Comparison of ENCODE assay signal across 25 cellular contexts in genomic region chr20:23166563-23166962, GRCh38.
"Had no signal": no experiment of that assay in that cellular context is flagged by ENCODE, and none has a peak within 500 bp of the region (broad histone marks: within the 10 kb centered on the region; RNA-seq: fewer than 3 reads in every experiment).

No MANE protein-coding gene starts in this region.

- H3K36me3 Mint-ChIP-seq: activated naive CD4-positive, alpha-beta T cell treated with anti-CD3 and anti-CD28 coated beads, Interleukin-2, amount 10 ng/mL, durations not matched to agents 7 days and 5 days; activated naive CD8-positive, alpha-beta T cell treated with anti-CD3 and anti-CD28 coated beads for 36 hours; IgD-negative memory B cell had no signal

- H3K27ac ChIP-seq: cardiac muscle cell had no signal

- H3K36me3 ChIP-seq: brain microvascular endothelial cell, cardiac muscle cell had no signal

- ATAC-seq: activated CD4-positive, CD25-positive, alpha-beta regulatory T cell treated with anti-CD3 and anti-CD28 coated beads, Interleukin-2, amount 50 U/mL, for 24 hours; activated T-cell treated with anti-CD3 and anti-CD28 coated beads, Interleukin-2, amount 50 U/mL, for 72 hours; PC-3 had no signal

- H3K27ac Mint-ChIP-seq: activated naive CD4-positive, alpha-beta T cell treated with anti-CD3 and anti-CD28 coated beads, Interleukin-2, amount 10 ng/mL, durations not matched to agents 7 days and 5 days; activated naive CD8-positive, alpha-beta T cell treated with anti-CD3 and anti-CD28 coated beads for 36 hours; activated T-cell treated with anti-CD3 and anti-CD28 coated beads, Interleukin-2, amount 50 U/mL, for 72 hours; activated T-helper 2 cell treated with anti-CD3 and anti-CD28 coated beads, Interferon-gamma antibody, Interleukin-2, Interleukin-4, amounts not matched to agents 10 μg/mL and 5 μg/mL and 100 μg/mL, durations not matched to agents 14 hours and 24 hours and 36 hours; T-helper 1 cell treated with Interleukin-12 subunit alpha and Interleukin-12 subunit beta and Interleukin-4 antibody, amounts not matched to agents 30 μg/mL and 1 μg/mL, for 36 hours had no signal

- H3K27me3 Mint-ChIP-seq: activated naive CD8-positive, alpha-beta T cell treated with anti-CD3 and anti-CD28 coated beads for 36 hours had no signal

- H3K4me3 Mint-ChIP-seq: activated naive CD4-positive, alpha-beta T cell treated with anti-CD3 and anti-CD28 coated beads, Interleukin-2, amount 10 ng/mL, durations not matched to agents 7 days and 5 days; activated naive CD8-positive, alpha-beta T cell treated with anti-CD3 and anti-CD28 coated beads for 36 hours; activated T-cell treated with anti-CD3 and anti-CD28 coated beads, Interleukin-2, amount 50 U/mL, for 72 hours; IgD-negative memory B cell; T-helper 1 cell treated with Interleukin-12 subunit alpha and Interleukin-12 subunit beta and Interleukin-4 antibody, amounts not matched to agents 30 μg/mL and 1 μg/mL, for 36 hours had no signal

- H3K4me1 Mint-ChIP-seq: activated naive CD8-positive, alpha-beta T cell treated with anti-CD3 and anti-CD28 coated beads for 36 hours; IgD-negative memory B cell had no signal

- H3K9me3 Mint-ChIP-seq: activated naive CD4-positive, alpha-beta T cell treated with anti-CD3 and anti-CD28 coated beads, Interleukin-2, amount 10 ng/mL, durations not matched to agents 7 days and 5 days; activated T-cell treated with anti-CD3 and anti-CD28 coated beads, Interleukin-2, amount 50 U/mL, for 72 hours; activated T-helper 2 cell treated with anti-CD3 and anti-CD28 coated beads, Interferon-gamma antibody, Interleukin-2, Interleukin-4, amounts not matched to agents 10 μg/mL and 5 μg/mL and 100 μg/mL, durations not matched to agents 14 hours and 24 hours and 36 hours; T-helper 1 cell treated with Interleukin-12 subunit alpha and Interleukin-12 subunit beta and Interleukin-4 antibody, amounts not matched to agents 30 μg/mL and 1 μg/mL, for 36 hours had no signal

- FAIRE-seq: RCC 7860 had no signal

- H3K4me3 ChIP-seq: cardiac muscle cell had no signal

- H3K27me3 ChIP-seq: brain microvascular endothelial cell had no signal

- DNase-seq: activated CD4-positive, alpha-beta T cell treated with anti-CD3 and anti-CD28 coated beads for 4 hours; activated CD4-positive, alpha-beta T cell treated with anti-CD3 and anti-CD28 coated beads, Interleukin-2, amount 50 U/mL, for 4 hours; activated gamma-delta T cell treated with Interleukin-2 at 50 U/mL for 16 hours; activated naive CD4-positive, alpha-beta T cell treated with anti-CD3 and anti-CD28 coated beads, Interleukin-2, amount 10 ng/mL, durations not matched to agents 7 days and 5 days; activated naive CD8-positive, alpha-beta T cell treated with anti-CD3 and anti-CD28 coated beads for 36 hours; activated T-cell treated with anti-CD3 and anti-CD28 coated beads for 4 hours; activated T-cell treated with anti-CD3 and anti-CD28 coated beads, Interleukin-2, amount 50 U/mL, for 72 hours; brain microvascular endothelial cell; KG1; MV-4-11; NCI-H1092 treated with DMSO at 0.1 percent for 48 hours; NCI-H1436; NCI-H1694 treated with DMSO at 0.1 percent for 48 hours; NCI-H2029 treated with DMSO at 0.1 percent for 48 hours; NCI-H345; NCI-H510A; NCI-H69; PC-3; SHP77 treated with DMSO at 0.1 percent for 48 hours had no signal
